Comparison of ENCODE assay signal across 1 cellular context in the genomic region with DNA sequence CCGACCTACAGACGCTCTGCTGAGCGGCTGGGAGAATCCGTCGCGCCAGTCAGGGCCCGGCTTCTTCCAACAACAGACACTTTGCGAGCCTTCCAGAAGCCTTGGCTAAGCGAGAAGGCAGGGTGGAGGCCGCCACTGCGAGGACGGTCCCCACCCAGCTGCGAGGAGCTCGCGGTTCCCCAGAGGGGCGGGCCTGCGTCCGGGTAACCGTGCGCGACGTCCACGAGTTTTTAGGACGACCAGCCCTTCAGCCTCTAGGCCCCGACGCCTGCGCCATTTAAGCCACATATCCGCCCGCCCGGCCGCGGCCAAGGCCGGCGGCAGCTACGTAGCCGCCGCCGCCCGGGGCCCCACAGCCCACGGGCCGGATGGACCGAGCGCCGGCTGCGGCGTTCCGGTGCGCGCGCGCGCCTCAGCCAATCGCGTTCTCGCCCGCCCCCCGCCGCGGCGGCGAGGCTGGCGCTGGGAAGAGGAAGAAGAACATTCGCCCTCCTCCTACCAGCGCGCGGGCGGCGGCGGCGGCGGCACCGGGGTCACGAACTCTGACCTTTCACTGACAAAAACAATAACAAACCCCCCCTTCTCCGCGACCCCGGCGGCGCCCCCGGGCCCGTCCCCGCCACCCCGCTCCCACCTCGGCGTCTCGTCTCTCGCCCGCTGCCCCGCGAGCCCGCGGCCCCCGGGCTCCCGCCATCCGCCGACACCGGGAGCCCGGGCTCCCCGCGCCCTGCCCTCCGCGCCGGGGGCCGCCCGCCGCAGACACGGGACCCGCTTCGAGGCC.
TF ChIP-seq lines count a peak whose summit lies in the region.

A gene (plus strand): TSS at position 479 of the 781 bp plus-strand sequence. CDS start 56,332 bp downstream, outside the sequence.

TF ChIP-seq in HepG2, 621 proteins besides CTCF, POLR2A, EP300 and RAD21 (continued from another document and continues in another):
- TF ChIP-seq, protein P1, sequence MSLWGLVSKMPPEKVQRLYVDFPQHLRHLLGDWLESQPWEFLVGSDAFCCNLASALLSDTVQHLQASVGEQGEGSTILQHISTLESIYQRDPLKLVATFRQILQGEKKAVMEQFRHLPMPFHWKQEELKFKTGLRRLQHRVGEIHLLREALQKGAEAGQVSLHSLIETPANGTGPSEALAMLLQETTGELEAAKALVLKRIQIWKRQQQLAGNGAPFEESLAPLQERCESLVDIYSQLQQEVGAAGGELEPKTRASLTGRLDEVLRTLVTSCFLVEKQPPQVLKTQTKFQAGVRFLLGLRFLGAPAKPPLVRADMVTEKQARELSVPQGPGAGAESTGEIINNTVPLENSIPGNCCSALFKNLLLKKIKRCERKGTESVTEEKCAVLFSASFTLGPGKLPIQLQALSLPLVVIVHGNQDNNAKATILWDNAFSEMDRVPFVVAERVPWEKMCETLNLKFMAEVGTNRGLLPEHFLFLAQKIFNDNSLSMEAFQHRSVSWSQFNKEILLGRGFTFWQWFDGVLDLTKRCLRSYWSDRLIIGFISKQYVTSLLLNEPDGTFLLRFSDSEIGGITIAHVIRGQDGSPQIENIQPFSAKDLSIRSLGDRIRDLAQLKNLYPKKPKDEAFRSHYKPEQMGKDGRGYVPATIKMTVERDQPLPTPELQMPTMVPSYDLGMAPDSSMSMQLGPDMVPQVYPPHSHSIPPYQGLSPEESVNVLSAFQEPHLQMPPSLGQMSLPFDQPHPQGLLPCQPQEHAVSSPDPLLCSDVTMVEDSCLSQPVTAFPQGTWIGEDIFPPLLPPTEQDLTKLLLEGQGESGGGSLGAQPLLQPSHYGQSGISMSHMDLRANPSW (CRISPR knock-in tag; IDR thresholded peaks at IDR 0.05; ENCODE audit: borderline replicate concordance), result no peak
- TF ChIP-seq ZNF782 (CRISPR knock-in tag; IDR thresholded peaks at IDR 0.05; ENCODE audit: borderline replicate concordance) (peak; percentile 41; the same call in 1 of the 2 replicates), IRX3 (CRISPR knock-in tag; IDR thresholded peaks at IDR 0.05; ENCODE audit: borderline replicate concordance, low read depth) (0 out of 2 replicates have a peak, but pooled peaks have one; percentile 36), ZBTB1 (CRISPR knock-in tag; IDR thresholded peaks at IDR 0.05; ENCODE audit: borderline replicate concordance) (no peak), KDM2A (CRISPR knock-in tag; IDR thresholded peaks at IDR 0.05; ENCODE audit: borderline replicate concordance, low read depth) (peak; percentile 65; the same call in 1 of the 2 replicates), FOSL2 (CRISPR knock-in tag; IDR thresholded peaks at IDR 0.05) (no peak), CCDC6 (CRISPR knock-in tag; IDR thresholded peaks at IDR 0.05) (no peak), TEAD3 (CRISPR knock-in tag; optimal IDR thresholded peaks at IDR 0.05; ENCODE audit: borderline replicate concordance) (no peak), ZNF335 (CRISPR knock-in tag; IDR thresholded peaks at IDR 0.05) (no peak), HDAC1 (CRISPR knock-in tag; IDR thresholded peaks at IDR 0.05) (peak; percentile 65; the same call in 1 of the 2 replicates), GABPA (IDR thresholded peaks at IDR 0.05; ENCODE audit: low read depth, low read length) (peak; percentile 73), GABPA (CRISPR knock-in tag; IDR thresholded peaks at IDR 0.05; ENCODE audit: low read depth) (peak; percentile 45; the same call in 1 of the 2 replicates), SIN3A (IDR thresholded peaks at IDR 0.05; ENCODE audit: borderline replicate concordance, low read depth, low read length) (peak; percentile 79; the same call in 1 of the 2 replicates), KLF11 (CRISPR knock-in tag; IDR thresholded peaks at IDR 0.05) (no peak), REL (CRISPR knock-in tag; conservative IDR thresholded peaks at IDR 0.05) (no peak), PLRG1 (conservative IDR thresholded peaks at IDR 0.05) (no peak), SAP130 (CRISPR knock-in tag; IDR thresholded peaks at IDR 0.05; ENCODE audit: low read depth) (peak; percentile 74), ZNF232 (CRISPR knock-in tag; IDR thresholded peaks at IDR 0.05; ENCODE audit: borderline replicate concordance) (0 out of 2 replicates have a peak, but pooled peaks have one; percentile 40), ZNF337 (CRISPR knock-in tag; IDR thresholded peaks at IDR 0.05; ENCODE audit: borderline replicate concordance, low read depth) (no peak), PAX8 (CRISPR knock-in tag; IDR thresholded peaks at IDR 0.05; ENCODE audit: borderline replicate concordance) (no peak), HNRNPLL (IDR thresholded peaks at IDR 0.05; ENCODE audit: low read depth, low read length, poor library complexity, severe bottlenecking) (peak; percentile 87), ZNF446 (CRISPR knock-in tag; IDR thresholded peaks at IDR 0.05) (no peak; the same call in 1 of the 2 replicates), TRIM24 (CRISPR knock-in tag; IDR thresholded peaks at IDR 0.05) (no peak), MED1 (CRISPR knock-in tag; IDR thresholded peaks at IDR 0.05) (no peak)
- TF ChIP-seq, protein P2, sequence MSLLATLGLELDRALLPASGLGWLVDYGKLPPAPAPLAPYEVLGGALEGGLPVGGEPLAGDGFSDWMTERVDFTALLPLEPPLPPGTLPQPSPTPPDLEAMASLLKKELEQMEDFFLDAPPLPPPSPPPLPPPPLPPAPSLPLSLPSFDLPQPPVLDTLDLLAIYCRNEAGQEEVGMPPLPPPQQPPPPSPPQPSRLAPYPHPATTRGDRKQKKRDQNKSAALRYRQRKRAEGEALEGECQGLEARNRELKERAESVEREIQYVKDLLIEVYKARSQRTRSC (CRISPR knock-in tag; IDR thresholded peaks at IDR 0.05; ENCODE audit: low read depth), result no peak
- TF ChIP-seq, protein P3, sequence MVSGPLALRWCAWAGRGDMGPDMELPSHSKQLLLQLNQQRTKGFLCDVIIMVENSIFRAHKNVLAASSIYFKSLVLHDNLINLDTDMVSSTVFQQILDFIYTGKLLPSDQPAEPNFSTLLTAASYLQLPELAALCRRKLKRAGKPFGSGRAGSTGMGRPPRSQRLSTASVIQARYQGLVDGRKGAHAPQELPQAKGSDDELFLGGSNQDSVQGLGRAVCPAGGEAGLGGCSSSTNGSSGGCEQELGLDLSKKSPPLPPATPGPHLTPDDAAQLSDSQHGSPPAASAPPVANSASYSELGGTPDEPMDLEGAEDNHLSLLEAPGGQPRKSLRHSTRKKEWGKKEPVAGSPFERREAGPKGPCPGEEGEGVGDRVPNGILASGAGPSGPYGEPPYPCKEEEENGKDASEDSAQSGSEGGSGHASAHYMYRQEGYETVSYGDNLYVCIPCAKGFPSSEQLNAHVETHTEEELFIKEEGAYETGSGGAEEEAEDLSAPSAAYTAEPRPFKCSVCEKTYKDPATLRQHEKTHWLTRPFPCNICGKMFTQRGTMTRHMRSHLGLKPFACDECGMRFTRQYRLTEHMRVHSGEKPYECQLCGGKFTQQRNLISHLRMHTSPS (CRISPR knock-in tag; IDR thresholded peaks at IDR 0.05; ENCODE audit: low read depth), result no peak
- TF ChIP-seq, protein P4, sequence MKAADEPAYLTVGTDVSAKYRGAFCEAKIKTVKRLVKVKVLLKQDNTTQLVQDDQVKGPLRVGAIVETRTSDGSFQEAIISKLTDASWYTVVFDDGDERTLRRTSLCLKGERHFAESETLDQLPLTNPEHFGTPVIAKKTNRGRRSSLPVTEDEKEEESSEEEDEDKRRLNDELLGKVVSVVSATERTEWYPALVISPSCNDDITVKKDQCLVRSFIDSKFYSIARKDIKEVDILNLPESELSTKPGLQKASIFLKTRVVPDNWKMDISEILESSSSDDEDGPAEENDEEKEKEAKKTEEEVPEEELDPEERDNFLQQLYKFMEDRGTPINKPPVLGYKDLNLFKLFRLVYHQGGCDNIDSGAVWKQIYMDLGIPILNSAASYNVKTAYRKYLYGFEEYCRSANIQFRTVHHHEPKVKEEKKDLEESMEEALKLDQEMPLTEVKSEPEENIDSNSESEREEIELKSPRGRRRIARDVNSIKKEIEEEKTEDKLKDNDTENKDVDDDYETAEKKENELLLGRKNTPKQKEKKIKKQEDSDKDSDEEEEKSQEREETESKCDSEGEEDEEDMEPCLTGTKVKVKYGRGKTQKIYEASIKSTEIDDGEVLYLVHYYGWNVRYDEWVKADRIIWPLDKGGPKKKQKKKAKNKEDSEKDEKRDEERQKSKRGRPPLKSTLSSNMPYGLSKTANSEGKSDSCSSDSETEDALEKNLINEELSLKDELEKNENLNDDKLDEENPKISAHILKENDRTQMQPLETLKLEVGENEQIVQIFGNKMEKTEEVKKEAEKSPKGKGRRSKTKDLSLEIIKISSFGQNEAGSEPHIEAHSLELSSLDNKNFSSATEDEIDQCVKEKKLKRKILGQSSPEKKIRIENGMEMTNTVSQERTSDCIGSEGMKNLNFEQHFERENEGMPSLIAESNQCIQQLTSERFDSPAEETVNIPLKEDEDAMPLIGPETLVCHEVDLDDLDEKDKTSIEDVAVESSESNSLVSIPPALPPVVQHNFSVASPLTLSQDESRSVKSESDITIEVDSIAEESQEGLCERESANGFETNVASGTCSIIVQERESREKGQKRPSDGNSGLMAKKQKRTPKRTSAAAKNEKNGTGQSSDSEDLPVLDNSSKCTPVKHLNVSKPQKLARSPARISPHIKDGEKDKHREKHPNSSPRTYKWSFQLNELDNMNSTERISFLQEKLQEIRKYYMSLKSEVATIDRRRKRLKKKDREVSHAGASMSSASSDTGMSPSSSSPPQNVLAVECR (CRISPR knock-in tag; IDR thresholded peaks at IDR 0.05; ENCODE audit: borderline replicate concordance), result peak; percentile 68
- TF ChIP-seq, protein P5, sequence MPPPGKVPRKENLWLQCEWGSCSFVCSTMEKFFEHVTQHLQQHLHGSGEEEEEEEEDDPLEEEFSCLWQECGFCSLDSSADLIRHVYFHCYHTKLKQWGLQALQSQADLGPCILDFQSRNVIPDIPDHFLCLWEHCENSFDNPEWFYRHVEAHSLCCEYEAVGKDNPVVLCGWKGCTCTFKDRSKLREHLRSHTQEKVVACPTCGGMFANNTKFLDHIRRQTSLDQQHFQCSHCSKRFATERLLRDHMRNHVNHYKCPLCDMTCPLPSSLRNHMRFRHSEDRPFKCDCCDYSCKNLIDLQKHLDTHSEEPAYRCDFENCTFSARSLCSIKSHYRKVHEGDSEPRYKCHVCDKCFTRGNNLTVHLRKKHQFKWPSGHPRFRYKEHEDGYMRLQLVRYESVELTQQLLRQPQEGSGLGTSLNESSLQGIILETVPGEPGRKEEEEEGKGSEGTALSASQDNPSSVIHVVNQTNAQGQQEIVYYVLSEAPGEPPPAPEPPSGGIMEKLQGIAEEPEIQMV (CRISPR knock-in tag; IDR thresholded peaks at IDR 0.05; ENCODE audit: low read depth), result no peak
- TF ChIP-seq, protein P6, sequence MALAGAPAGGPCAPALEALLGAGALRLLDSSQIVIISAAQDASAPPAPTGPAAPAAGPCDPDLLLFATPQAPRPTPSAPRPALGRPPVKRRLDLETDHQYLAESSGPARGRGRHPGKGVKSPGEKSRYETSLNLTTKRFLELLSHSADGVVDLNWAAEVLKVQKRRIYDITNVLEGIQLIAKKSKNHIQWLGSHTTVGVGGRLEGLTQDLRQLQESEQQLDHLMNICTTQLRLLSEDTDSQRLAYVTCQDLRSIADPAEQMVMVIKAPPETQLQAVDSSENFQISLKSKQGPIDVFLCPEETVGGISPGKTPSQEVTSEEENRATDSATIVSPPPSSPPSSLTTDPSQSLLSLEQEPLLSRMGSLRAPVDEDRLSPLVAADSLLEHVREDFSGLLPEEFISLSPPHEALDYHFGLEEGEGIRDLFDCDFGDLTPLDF (CRISPR knock-in tag; IDR thresholded peaks at IDR 0.05), result peak; percentile 81
- TF ChIP-seq, protein P7, sequence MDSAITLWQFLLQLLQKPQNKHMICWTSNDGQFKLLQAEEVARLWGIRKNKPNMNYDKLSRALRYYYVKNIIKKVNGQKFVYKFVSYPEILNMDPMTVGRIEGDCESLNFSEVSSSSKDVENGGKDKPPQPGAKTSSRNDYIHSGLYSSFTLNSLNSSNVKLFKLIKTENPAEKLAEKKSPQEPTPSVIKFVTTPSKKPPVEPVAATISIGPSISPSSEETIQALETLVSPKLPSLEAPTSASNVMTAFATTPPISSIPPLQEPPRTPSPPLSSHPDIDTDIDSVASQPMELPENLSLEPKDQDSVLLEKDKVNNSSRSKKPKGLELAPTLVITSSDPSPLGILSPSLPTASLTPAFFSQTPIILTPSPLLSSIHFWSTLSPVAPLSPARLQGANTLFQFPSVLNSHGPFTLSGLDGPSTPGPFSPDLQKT (CRISPR knock-in tag; IDR thresholded peaks at IDR 0.05; ENCODE audit: borderline replicate concordance), result no peak
- TF ChIP-seq, protein P8, sequence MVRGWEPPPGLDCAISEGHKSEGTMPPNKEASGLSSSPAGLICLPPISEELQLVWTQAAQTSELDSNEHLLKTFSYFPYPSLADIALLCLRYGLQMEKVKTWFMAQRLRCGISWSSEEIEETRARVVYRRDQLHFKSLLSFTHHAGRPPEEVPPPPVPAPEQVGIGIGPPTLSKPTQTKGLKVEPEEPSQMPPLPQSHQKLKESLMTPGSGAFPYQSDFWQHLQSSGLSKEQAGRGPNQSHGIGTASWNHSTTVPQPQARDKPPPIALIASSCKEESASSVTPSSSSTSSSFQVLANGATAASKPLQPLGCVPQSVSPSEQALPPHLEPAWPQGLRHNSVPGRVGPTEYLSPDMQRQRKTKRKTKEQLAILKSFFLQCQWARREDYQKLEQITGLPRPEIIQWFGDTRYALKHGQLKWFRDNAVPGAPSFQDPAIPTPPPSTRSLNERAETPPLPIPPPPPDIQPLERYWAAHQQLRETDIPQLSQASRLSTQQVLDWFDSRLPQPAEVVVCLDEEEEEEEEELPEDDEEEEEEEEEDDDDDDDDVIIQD (CRISPR knock-in tag; IDR thresholded peaks at IDR 0.05; ENCODE audit: low read depth), result no peak
- TF ChIP-seq, protein P9, sequence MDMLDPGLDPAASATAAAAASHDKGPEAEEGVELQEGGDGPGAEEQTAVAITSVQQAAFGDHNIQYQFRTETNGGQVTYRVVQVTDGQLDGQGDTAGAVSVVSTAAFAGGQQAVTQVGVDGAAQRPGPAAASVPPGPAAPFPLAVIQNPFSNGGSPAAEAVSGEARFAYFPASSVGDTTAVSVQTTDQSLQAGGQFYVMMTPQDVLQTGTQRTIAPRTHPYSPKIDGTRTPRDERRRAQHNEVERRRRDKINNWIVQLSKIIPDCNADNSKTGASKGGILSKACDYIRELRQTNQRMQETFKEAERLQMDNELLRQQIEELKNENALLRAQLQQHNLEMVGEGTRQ (IDR thresholded peaks at IDR 0.05; ENCODE audit: low read depth, low read length), result no peak
- TF ChIP-seq, protein P9 (CRISPR knock-in tag; IDR thresholded peaks at IDR 0.05; ENCODE audit: borderline replicate concordance), result no peak
- TF ChIP-seq, protein P10, sequence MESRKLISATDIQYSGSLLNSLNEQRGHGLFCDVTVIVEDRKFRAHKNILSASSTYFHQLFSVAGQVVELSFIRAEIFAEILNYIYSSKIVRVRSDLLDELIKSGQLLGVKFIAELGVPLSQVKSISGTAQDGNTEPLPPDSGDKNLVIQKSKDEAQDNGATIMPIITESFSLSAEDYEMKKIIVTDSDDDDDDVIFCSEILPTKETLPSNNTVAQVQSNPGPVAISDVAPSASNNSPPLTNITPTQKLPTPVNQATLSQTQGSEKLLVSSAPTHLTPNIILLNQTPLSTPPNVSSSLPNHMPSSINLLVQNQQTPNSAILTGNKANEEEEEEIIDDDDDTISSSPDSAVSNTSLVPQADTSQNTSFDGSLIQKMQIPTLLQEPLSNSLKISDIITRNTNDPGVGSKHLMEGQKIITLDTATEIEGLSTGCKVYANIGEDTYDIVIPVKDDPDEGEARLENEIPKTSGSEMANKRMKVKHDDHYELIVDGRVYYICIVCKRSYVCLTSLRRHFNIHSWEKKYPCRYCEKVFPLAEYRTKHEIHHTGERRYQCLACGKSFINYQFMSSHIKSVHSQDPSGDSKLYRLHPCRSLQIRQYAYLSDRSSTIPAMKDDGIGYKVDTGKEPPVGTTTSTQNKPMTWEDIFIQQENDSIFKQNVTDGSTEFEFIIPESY (CRISPR knock-in tag; IDR thresholded peaks at IDR 0.05), result no peak
